Comparison of ENCODE assay signal across 22 cellular contexts in the genomic region with DNA sequence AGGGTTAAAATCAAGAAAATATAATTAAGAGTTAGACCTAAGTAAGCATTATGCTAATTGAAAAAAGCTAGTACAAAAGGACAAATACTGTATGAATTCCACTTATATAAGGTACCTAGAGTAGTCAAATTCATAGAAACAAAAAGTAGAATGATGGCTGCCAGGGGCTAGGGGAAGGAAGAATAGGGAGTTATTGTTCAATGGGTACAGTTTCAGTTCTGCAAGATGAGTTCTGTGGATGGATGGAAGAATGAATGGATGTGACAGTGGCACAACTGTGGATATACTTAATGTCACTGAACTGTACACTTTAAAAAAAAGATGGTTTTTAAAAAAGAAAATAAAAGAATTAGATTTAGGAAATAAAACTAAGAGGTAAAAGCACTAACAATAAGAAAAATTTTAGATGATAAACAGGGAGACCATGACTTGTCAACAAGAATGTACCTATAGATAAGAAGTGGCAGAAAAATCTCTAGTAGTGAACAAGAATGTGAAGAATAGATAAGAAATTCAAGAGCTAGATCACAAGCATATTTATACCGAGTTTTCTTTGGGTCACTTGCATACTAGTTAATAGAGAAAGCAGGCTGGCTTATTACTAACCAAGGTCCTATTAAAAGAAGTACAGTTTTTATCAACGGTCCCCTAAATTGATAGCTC.
"Had no signal": no experiment of that assay in that cellular context is flagged by ENCODE, and none has a peak within 500 bp of the region (broad histone marks: within the 10 kb centered on the region; RNA-seq: fewer than 3 reads in every experiment).

No MANE protein-coding gene starts in this region.

- DNase-seq: activated CD4-positive, alpha-beta T cell treated with anti-CD3 and anti-CD28 coated beads for 36 hours; activated CD4-positive, CD25-positive, alpha-beta regulatory T cell; activated CD8-positive, alpha-beta memory T cell treated with anti-CD3 and anti-CD28 coated beads, Interleukin-2, amount 10 ng/mL, durations not matched to agents 7 days and 5 days; activated CD8-positive, alpha-beta T cell treated with anti-CD3 and anti-CD28 coated beads, Interleukin-2, amount 10 ng/mL, durations not matched to agents 7 days and 5 days; activated naive CD8-positive, alpha-beta T cell treated with anti-CD3 and anti-CD28 coated beads, Interleukin-2, amount 50 U/mL, for 24 hours; activated T-cell treated with anti-CD3 and anti-CD28 coated beads, Interleukin-2, amount 50 U/mL, for 48 hours; amygdala; caudate nucleus; cortex of kidney; effector memory CD8-positive, alpha-beta T cell; islet precursor cell; left ventricle myocardium inferior; mesendoderm; nephron progenitor cell; ovary; right lobe of liver; stimulated activated CD4-positive, alpha-beta T cell treated with anti-CD3 and anti-CD28 coated beads, Interleukin-2, amount 100 ng/mL, for 48 hours; stimulated activated naive CD4-positive, alpha-beta T cell treated with Interleukin-2 at 50 U/mL for 16 hours had no signal

- ATAC-seq: activated CD4-positive, alpha-beta T cell treated with anti-CD3 and anti-CD28 coated beads for 36 hours; activated CD8-positive, alpha-beta memory T cell treated with anti-CD3 and anti-CD28 coated beads, Interleukin-2, amount 10 ng/mL, durations not matched to agents 7 days and 5 days; activated CD8-positive, alpha-beta T cell treated with anti-CD3 and anti-CD28 coated beads, Interleukin-2, amount 10 ng/mL, durations not matched to agents 7 days and 5 days; activated naive CD8-positive, alpha-beta T cell treated with anti-CD3 and anti-CD28 coated beads, Interleukin-2, amount 50 U/mL, for 24 hours; effector memory CD8-positive, alpha-beta T cell; gastroesophageal sphincter; right lobe of liver had no signal

- H3K27me3 Mint-ChIP-seq: activated CD4-positive, alpha-beta T cell treated with anti-CD3 and anti-CD28 coated beads for 36 hours; activated CD8-positive, alpha-beta memory T cell treated with anti-CD3 and anti-CD28 coated beads, Interleukin-2, amount 10 ng/mL, durations not matched to agents 7 days and 5 days; activated naive CD4-positive, alpha-beta T cell treated with anti-CD3 and anti-CD28 coated beads, Interleukin-2, amount 50 U/mL, for 24 hours; activated naive CD8-positive, alpha-beta T cell treated with anti-CD3 and anti-CD28 coated beads, Interleukin-2, amount 50 U/mL, for 24 hours; effector memory CD8-positive, alpha-beta T cell; progenitor cell of endocrine pancreas had no signal

- H3K27ac Mint-ChIP-seq: activated CD4-positive, alpha-beta T cell treated with anti-CD3 and anti-CD28 coated beads for 36 hours; activated CD8-positive, alpha-beta memory T cell treated with anti-CD3 and anti-CD28 coated beads, Interleukin-2, amount 10 ng/mL, durations not matched to agents 7 days and 5 days; activated CD8-positive, alpha-beta T cell treated with anti-CD3 and anti-CD28 coated beads, Interleukin-2, amount 10 ng/mL, durations not matched to agents 7 days and 5 days; activated naive CD4-positive, alpha-beta T cell treated with anti-CD3 and anti-CD28 coated beads, Interleukin-2, amount 50 U/mL, for 24 hours; activated naive CD8-positive, alpha-beta T cell treated with anti-CD3 and anti-CD28 coated beads, Interleukin-2, amount 50 U/mL, for 24 hours; activated T-helper 2 cell treated with anti-CD3 and anti-CD28 coated beads, Interferon-gamma antibody, Interleukin-2, Interleukin-4, amounts not matched to agents 10 μg/mL and 5 μg/mL and 100 μg/mL, durations not matched to agents 14 hours and 24 hours and 36 hours; effector memory CD8-positive, alpha-beta T cell; nephron progenitor cell; progenitor cell of endocrine pancreas had no signal

- H3K4me3 Mint-ChIP-seq: activated CD4-positive, alpha-beta T cell treated with anti-CD3 and anti-CD28 coated beads for 36 hours; activated CD8-positive, alpha-beta memory T cell treated with anti-CD3 and anti-CD28 coated beads, Interleukin-2, amount 10 ng/mL, durations not matched to agents 7 days and 5 days; activated CD8-positive, alpha-beta T cell treated with anti-CD3 and anti-CD28 coated beads, Interleukin-2, amount 10 ng/mL, durations not matched to agents 7 days and 5 days; activated naive CD4-positive, alpha-beta T cell treated with anti-CD3 and anti-CD28 coated beads, Interleukin-2, amount 50 U/mL, for 24 hours; activated naive CD8-positive, alpha-beta T cell treated with anti-CD3 and anti-CD28 coated beads, Interleukin-2, amount 50 U/mL, for 24 hours; effector memory CD8-positive, alpha-beta T cell; nephron progenitor cell had no signal

- H3K9me3 Mint-ChIP-seq: activated naive CD4-positive, alpha-beta T cell treated with anti-CD3 and anti-CD28 coated beads, Interleukin-2, amount 50 U/mL, for 24 hours; activated naive CD8-positive, alpha-beta T cell treated with anti-CD3 and anti-CD28 coated beads, Interleukin-2, amount 50 U/mL, for 24 hours; activated T-helper 2 cell treated with anti-CD3 and anti-CD28 coated beads, Interferon-gamma antibody, Interleukin-2, Interleukin-4, amounts not matched to agents 10 μg/mL and 5 μg/mL and 100 μg/mL, durations not matched to agents 14 hours and 24 hours and 36 hours; effector memory CD8-positive, alpha-beta T cell; nephron progenitor cell had no signal
